ENCODE assay signal across 8 cellular contexts in the genomic region with DNA sequence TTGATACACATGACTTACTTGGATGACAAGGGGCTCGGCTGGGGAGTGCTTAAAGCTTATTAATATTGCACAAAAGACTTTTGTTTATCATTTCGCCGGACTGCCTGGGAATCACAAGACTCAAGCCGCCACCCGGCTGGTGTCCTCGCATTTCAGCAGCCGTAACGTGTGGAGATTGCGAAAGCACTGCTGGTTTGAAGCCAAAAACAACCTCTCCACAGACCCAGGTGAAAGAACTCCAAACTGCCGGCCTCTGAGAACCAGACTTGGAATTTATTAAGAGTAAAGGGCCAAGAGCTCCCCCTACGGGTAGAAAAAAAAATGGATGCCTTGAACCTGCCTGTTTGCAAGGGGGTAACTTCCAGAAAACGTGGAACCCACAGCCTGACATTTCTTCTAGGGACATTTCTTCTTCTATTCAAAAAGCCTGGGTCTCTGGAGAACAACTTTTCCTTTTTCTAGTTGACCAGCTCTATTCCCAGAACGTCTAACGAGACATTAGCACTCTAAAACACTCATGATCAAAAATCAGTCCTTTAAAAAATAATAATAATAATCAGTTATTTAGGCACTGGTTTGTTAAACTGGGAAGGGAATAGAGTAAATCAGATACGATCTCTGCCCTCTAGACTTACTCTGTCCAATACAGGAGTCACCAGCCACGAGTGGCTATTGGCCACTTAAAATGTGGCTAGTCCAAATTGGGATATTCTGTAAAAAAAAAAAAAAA.
DNase-seq lines count a peak whose midpoint lies in the region; ATAC-seq and TF ChIP-seq lines count a peak whose summit lies in the region.

No MANE protein-coding gene starts in this region.

- H3K27ac ChIP-seq in aorta (ENCODE audit: low read depth in 1 of 2, low read length in 2 of 2), result no peak overlapping the region

- peak; percentile 80 to 82 (median 80) for TF ChIP-seq CTCF in nephron (IDR thresholded peaks at IDR 0.05; ENCODE audit: unreplicated experiment in 3 of 3)

- H3K4me1 ChIP-seq in aorta (ENCODE audit: control insufficient read depth in 1 of 2, insufficient read depth in 2 of 2, low read length in 2 of 2), result peaks cover 0 to 1% of the 10 kb centered on the region in 2 donors

- intact Hi-C loops in activated CD4-positive, alpha-beta memory T cell treated with anti-CD3 and anti-CD28 coated beads for 36 hours (cut with micrococcal nuclease), result loop anchor here (5.0 kb wide), 1 partner anchor 186 kb away; no protein-coding TSS in a partner anchor
- intact Hi-C loops in aorta (cut with DNase I), result loop anchor here (5.0 to 10.0 kb wide), 5 partner anchors 71 to 1269 kb away; no protein-coding TSS in a partner anchor

- POLR2A ChIA-PET in activated CD4-positive, alpha-beta memory T cell treated with anti-CD3 and anti-CD28 coated beads for 36 hours (lab: Charles Lee), result no interaction called here

- no peak overlapping the region for H3K27ac Mint-ChIP-seq in activated CD4-positive, alpha-beta memory T cell treated with anti-CD3 and anti-CD28 coated beads for 36 hours
- peak overlapping the region; percentile 96 to 98 (median 96) for H3K27ac Mint-ChIP-seq in nephron

- 4 to 6% methylated on average over 16 of the region's 16 CpGs for WGBS in aorta, 2 donors

- H3K36me3 ChIP-seq in aorta (ENCODE audit: control insufficient read depth in 1 of 2, insufficient read depth in 2 of 2, low read length in 1 of 2), result no peaks in the 10 kb centered on the region

- H3K4me3 Mint-ChIP-seq in activated CD4-positive, alpha-beta memory T cell treated with anti-CD3 and anti-CD28 coated beads for 36 hours, result no peak overlapping the region
- H3K4me3 Mint-ChIP-seq in nephron, result peak overlapping the region; percentile 67 to 82 (median 76)

- CTCF ChIA-PET in activated CD4-positive, alpha-beta memory T cell treated with anti-CD3 and anti-CD28 coated beads for 36 hours (lab: Charles Lee), result interaction anchor here (0.9 to 2.0 kb wide), 7 partner anchors 9 to 238 kb away, joined by 3 to 7 read pairs (median 4); no protein-coding TSS in a partner anchor

- peaks cover 21% of the 10 kb centered on the region for H3K27me3 Mint-ChIP-seq in activated CD4-positive, alpha-beta memory T cell treated with anti-CD3 and anti-CD28 coated beads for 36 hours
- peaks cover 7% of the 10 kb centered on the region for H3K27me3 Mint-ChIP-seq in nephron (ENCODE audit: low read depth)

- no peaks in the 10 kb centered on the region for H3K36me3 Mint-ChIP-seq in activated CD4-positive, alpha-beta memory T cell treated with anti-CD3 and anti-CD28 coated beads for 36 hours
- no peaks in the 10 kb centered on the region for H3K36me3 Mint-ChIP-seq in nephron (ENCODE audit: low read depth)

- no peak overlapping the region for H3K4me3 ChIP-seq in aorta (ENCODE audit: low read length in 2 of 2)

- H3K4me1 Mint-ChIP-seq in activated CD4-positive, alpha-beta memory T cell treated with anti-CD3 and anti-CD28 coated beads for 36 hours (ENCODE audit: low read depth), result no peaks in the 10 kb centered on the region
- peaks cover 55% of the 10 kb centered on the region for H3K4me1 Mint-ChIP-seq in nephron

- no peaks in the 10 kb centered on the region for H3K9me3 Mint-ChIP-seq in activated CD4-positive, alpha-beta memory T cell treated with anti-CD3 and anti-CD28 coated beads for 36 hours
- no peaks in the 10 kb centered on the region for H3K9me3 Mint-ChIP-seq in nephron

- peak; percentile 83 for DNase-seq in Daoy (ENCODE audit: low read depth)
- peak; percentile 80 for DNase-seq in NCI-H226
- DNase-seq in activated CD4-positive, alpha-beta memory T cell treated with anti-CD3 and anti-CD28 coated beads for 36 hours, result peak; percentile 18
- DNase-seq in fibroblast of the conjunctiva (ENCODE audit: low read depth), result peak; percentile 83
- DNase-seq in aorta, result peak; percentile 82 to 83

- no peaks in the 10 kb centered on the region for H3K27me3 ChIP-seq in aorta (ENCODE audit: control insufficient read depth in 1 of 2, insufficient read depth in 2 of 2, low read length in 1 of 2)

- H3K9me3 ChIP-seq in aorta (ENCODE audit: control insufficient read depth, low read length), result no peaks in the 10 kb centered on the region

- ATAC-seq in HG03159 (IDR thresholded peaks at IDR 0.05; ENCODE audit: unreplicated experiment) (peak; percentile 68), aorta (ENCODE audit: low FRiP score) (peak; percentile 73), HG03460 (IDR thresholded peaks at IDR 0.05; ENCODE audit: unreplicated experiment) (no peak)

Comparison
In these comparisons a context has a peak if more than half of its experiments do, and no peak if none do; other contexts are left out.
1. DNase-seq: peak in every context shown above with its lines; median percentile 83 in Daoy; 83 in fibroblast of the conjunctiva; 82 in aorta; 80 in NCI-H226; 18 in activated CD4-positive, alpha-beta memory T cell treated with anti-CD3 and anti-CD28 coated beads for 36 hours.